In the genomic region with DNA sequence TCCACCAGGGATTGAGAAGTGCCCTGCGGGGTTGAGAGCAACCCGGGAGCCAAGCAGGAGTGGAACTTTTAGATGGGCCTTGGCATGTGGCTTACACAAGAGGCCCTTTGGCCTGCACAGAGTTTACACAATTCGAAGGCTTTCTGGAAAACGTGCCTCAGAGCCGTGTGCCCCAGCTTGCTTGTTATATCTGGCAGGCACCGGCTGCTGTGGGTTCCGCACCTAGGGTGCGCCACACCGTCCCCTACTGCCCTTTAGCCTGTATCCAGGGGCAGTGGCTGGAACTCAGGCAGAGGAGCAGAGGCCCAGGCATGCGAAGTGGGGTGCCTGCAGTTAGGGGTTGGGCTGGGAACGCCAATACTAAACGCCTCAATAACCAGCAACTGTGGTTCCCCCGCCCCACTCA, we compare ENCODE assay signal across 18 cellular contexts. TPM values are rescaled to one million over a fixed set of nuclear protein-coding genes. Genes with fewer than 3 reads are reported as not detected.
DNase-seq lines count a peak whose midpoint lies in the region; ATAC-seq, FAIRE-seq and TF ChIP-seq lines count a peak whose summit lies in the region.
"Had no signal": no experiment of that assay in that cellular context is flagged by ENCODE, and none has a peak within 500 bp of the region (broad histone marks: within the 10 kb centered on the region; RNA-seq: fewer than 3 reads in every experiment).

No MANE protein-coding gene starts in this region.

- no peak overlapping the region for H3K4me3 Mint-ChIP-seq in nephron progenitor cell
- H3K4me3 Mint-ChIP-seq: CD4-positive, CD25-positive, alpha-beta regulatory T cell had no signal

- peaks cover 5% of the 10 kb centered on the region for H3K27me3 Mint-ChIP-seq in nephron progenitor cell (ENCODE audit: low read depth, poor library complexity)

- no peaks in the 10 kb centered on the region for H3K36me3 ChIP-seq in PC-3 (ENCODE audit: low read depth, low read length)
- no peaks in the 10 kb centered on the region for H3K36me3 ChIP-seq in small intestine (ENCODE audit: control insufficient read depth in 2 of 2, insufficient read depth in 2 of 2, low read length in 2 of 2)
- H3K36me3 ChIP-seq: BLaER1 treated with 17β-estradiol and CSF1 and Interleukin-3, amounts not matched to agents 10 nM and 100 nM; HAP-1 had no signal

- ATAC-seq in Right ventricle myocardium superior (ENCODE audit: poor library complexity) (peak; percentile 18), Right ventricle myocardium inferior (no peak), left lobe of liver (peak; percentile 92), PC-3 (no peak)
- ATAC-seq: GM12878 had no signal

- peaks cover 12% of the 10 kb centered on the region; the same call in 1 of the 2 replicates for H3K27me3 ChIP-seq in PC-3 (ENCODE audit: low read length)
- H3K27me3 ChIP-seq in small intestine (ENCODE audit: control insufficient read depth in 2 of 2, insufficient read depth in 2 of 2, low read length in 2 of 2) = no peaks in the 10 kb centered on the region
- H3K27me3 ChIP-seq: BLaER1 treated with 17β-estradiol and CSF1 and Interleukin-3, amounts not matched to agents 10 nM and 100 nM had no signal

- WGBS in small intestine, 3 donors = 78 to 88% (median 86%) methylated on average over 13 of the region's 13 CpGs

- H3F3A ChIP-seq in PC-3 (ENCODE audit: low read length, unreplicated experiment) = no peaks in the 10 kb centered on the region

- no peaks in the 10 kb centered on the region for H3K36me3 Mint-ChIP-seq in nephron progenitor cell (ENCODE audit: low read depth)
- H3K36me3 Mint-ChIP-seq: CD4-positive, CD25-positive, alpha-beta regulatory T cell had no signal

- intact Hi-C loops in Right ventricle myocardium superior (cut with DNase I) = no loop called here
- intact Hi-C loops in Right ventricle myocardium inferior (cut with DNase I) = no loop called here
- intact Hi-C loops in PC-3 (cut with micrococcal nuclease) = no loop called here

- POLR2A ChIA-PET in PC-3 (lab: Charles Lee; ENCODE audit: unreplicated experiment) = no interaction called here

- CTCF ChIA-PET in PC-3 (lab: Charles Lee) = no interaction called here

- H3K27ac Mint-ChIP-seq in nephron progenitor cell = peak overlapping the region; percentile 48
- H3K27ac Mint-ChIP-seq: CD4-positive, CD25-positive, alpha-beta regulatory T cell had no signal

- no peak overlapping the region for H2AFZ ChIP-seq in PC-3 (ENCODE audit: low read length)

- H3K4me3 ChIP-seq in PC-3 (ENCODE audit: low read length) = no peak overlapping the region
- no peak overlapping the region for H3K4me3 ChIP-seq in small intestine (ENCODE audit: low read depth in 1 of 2, low read length in 2 of 2)
- H3K4me3 ChIP-seq: BLaER1 treated with 17β-estradiol and CSF1 and Interleukin-3, amounts not matched to agents 10 nM and 100 nM; GM12878; HAP-1 had no signal

- no peak overlapping the region for H3K4me2 ChIP-seq in PC-3 (ENCODE audit: low read length)
- H3K4me2 ChIP-seq: BLaER1 treated with 17β-estradiol and CSF1 and Interleukin-3, amounts not matched to agents 10 nM and 100 nM had no signal

- H3K27ac ChIP-seq in PC-3 (ENCODE audit: low read length) (no peak overlapping the region), small intestine (ENCODE audit: low read depth in 1 of 2, low read length in 1 of 2) (no peak overlapping the region)
- H3K27ac ChIP-seq: 22Rv1; BLaER1 treated with 17β-estradiol and CSF1 and Interleukin-3, amounts not matched to agents 10 nM and 100 nM had no signal

- no peaks in the 10 kb centered on the region for H3K79me2 ChIP-seq in PC-3 (ENCODE audit: low read length)

- H3K9me3 ChIP-seq in PC-3 (ENCODE audit: low read length) = no peaks in the 10 kb centered on the region
- no peaks in the 10 kb centered on the region for H3K9me3 ChIP-seq in small intestine (ENCODE audit: control insufficient read depth, low read depth)
- H3K9me3 ChIP-seq: BLaER1 treated with 17β-estradiol and CSF1 and Interleukin-3, amounts not matched to agents 10 nM and 100 nM; HAP-1 had no signal

- TF ChIP-seq CTCF in nephron progenitor cell (IDR thresholded peaks at IDR 0.05) = no peak
- TF ChIP-seq CTCF in PC-3 (conservative IDR thresholded peaks at IDR 0.05; ENCODE audit: low read depth, low read length) = no peak

- H3K9me2 ChIP-seq in PC-3 (replicated peaks; ENCODE audit: low read length) = no peaks in the 10 kb centered on the region

- DNase-seq in Right ventricle myocardium superior (no peak), Right ventricle myocardium inferior (ENCODE audit: missing footprints) (no peak), left lobe of liver (ENCODE audit: low spot score) (peak; percentile 93), nephron progenitor cell (no peak), ureter (ENCODE audit: low spot score) (peak; percentile 55), PC-3 (no peak), small intestine (no peak), HuH-7 (ENCODE audit: low spot score) (no peak)
- DNase-seq: CD4-positive, CD25-positive, alpha-beta regulatory T cell; DMS79; GOT3 had no signal

- FAIRE-seq in small intestine (lab: Jason Lieb, UNC) = no peak
- FAIRE-seq: GM12878, GM18507 had no signal

- H3K9ac ChIP-seq in PC-3 (ENCODE audit: low read length) = no peak overlapping the region
- H3K9ac ChIP-seq: BLaER1 treated with 17β-estradiol and CSF1 and Interleukin-3, amounts not matched to agents 10 nM and 100 nM had no signal

- no peaks in the 10 kb centered on the region for H4K20me1 ChIP-seq in PC-3 (ENCODE audit: low read length)
- H4K20me1 ChIP-seq: BLaER1 treated with 17β-estradiol and CSF1 and Interleukin-3, amounts not matched to agents 10 nM and 100 nM had no signal

- no TSS peak for BruUV-seq in PC-3 (replicated peaks; lab: Mats Ljungman, UMichigan)

- no peaks in the 10 kb centered on the region for H3K9me3 Mint-ChIP-seq in nephron progenitor cell
- H3K9me3 Mint-ChIP-seq: CD4-positive, CD25-positive, alpha-beta regulatory T cell had no signal

- H3K4me1 Mint-ChIP-seq in nephron progenitor cell = peaks cover 48% of the 10 kb centered on the region

- 0 out of 2 replicates have a peak, but pooled peaks cover 7% of the 10 kb centered on the region for H3K4me1 ChIP-seq in PC-3 (ENCODE audit: insufficient read depth, low read length)
- no peaks in the 10 kb centered on the region for H3K4me1 ChIP-seq in small intestine (ENCODE audit: control insufficient read depth in 2 of 2, insufficient read depth in 1 of 2, low read depth in 1 of 2, low read length in 1 of 2)
- H3K4me1 ChIP-seq: BLaER1 treated with 17β-estradiol and CSF1 and Interleukin-3, amounts not matched to agents 10 nM and 100 nM had no signal

RNA-seq across cellular contexts. Expression of gene EDAR, which starts 32.9 kb away (rescaled TPM):
- 0.11 TPM for total RNA-seq in Right ventricle myocardium superior
- total RNA-seq in Right ventricle myocardium inferior = 0.14 TPM
- total RNA-seq in left lobe of liver = 1.8 TPM
- total RNA-seq in ureter = 0.96 TPM
- 0.04 TPM in 1 of 2 replicates, not detected in the other for total RNA-seq in PC-3 (2014; rRNA removed)
- under 1 TPM in 1 of 3 donors, not detected in 2; 0.09 TPM for polyA plus RNA-seq in small intestine
- total RNA-seq: G401, GM12878, HT1080 had no signal

Comparison
In these comparisons a context has a peak if more than half of its experiments do, and no peak if none do; other contexts are left out.
1. ATAC-seq: peak in Right ventricle myocardium superior (single experiment) and left lobe of liver (single experiment); none in Right ventricle myocardium inferior (single experiment) and PC-3 (single experiment).
2. DNase-seq: peak in left lobe of liver (single experiment) and ureter (single experiment); none in Right ventricle myocardium superior (single experiment), Right ventricle myocardium inferior (single experiment), nephron progenitor cell (single experiment), PC-3 (single experiment), small intestine (single experiment) and HuH-7 (single experiment).